ENCODE assay signal across 8 cellular contexts in the genomic region with DNA sequence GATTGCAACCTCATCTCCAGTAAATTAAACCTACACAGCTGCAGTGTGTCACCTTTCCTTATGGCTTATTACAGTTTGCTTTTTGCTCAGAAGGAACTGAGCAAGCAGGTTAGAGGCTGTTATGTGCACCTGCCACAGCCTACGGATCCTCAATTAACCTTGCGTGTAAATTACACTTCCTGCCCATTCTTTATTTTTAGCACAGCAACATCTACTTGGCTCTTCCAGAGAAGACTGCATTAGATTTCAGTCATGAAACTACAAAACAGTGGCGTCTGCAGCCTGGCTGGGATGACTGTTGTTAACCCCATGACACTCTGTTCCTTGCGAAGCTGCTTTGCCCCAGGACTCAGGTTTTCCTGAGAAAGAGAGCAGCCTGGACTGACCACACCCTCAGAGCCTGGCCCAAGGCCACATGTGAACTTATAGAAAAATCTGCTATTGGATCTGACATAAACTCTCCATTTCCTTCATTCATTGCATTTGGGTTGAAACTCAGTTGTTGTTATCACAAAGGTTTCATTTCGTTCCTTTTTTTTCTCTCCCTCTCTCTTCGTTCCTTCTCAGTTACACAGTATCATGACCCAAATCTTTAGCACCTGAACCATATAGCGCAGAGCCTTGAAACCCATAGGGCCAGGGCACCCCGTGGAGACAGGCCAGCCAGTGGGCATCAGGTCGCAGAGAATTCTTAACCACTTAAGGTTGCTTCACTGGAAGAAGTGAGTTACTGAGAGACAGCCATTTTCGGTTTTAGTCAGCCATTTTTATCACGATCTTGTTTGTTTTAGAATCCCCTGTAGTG.
DNase-seq lines count a peak whose midpoint lies in the region; ATAC-seq and TF ChIP-seq lines count a peak whose summit lies in the region.

No MANE protein-coding gene starts in this region.

- H3K27me3 Mint-ChIP-seq in activated CD8-positive, alpha-beta T cell treated with anti-CD3 and anti-CD28 coated beads, Interleukin-2, amount 10 ng/mL, durations not matched to agents 7 days and 5 days (ENCODE audit: low read depth), result no peaks in the 10 kb centered on the region
- H3K27me3 Mint-ChIP-seq in WTC11 (ENCODE audit: low read depth), result no peaks in the 10 kb centered on the region

- H3K4me3 Mint-ChIP-seq in activated CD8-positive, alpha-beta T cell treated with anti-CD3 and anti-CD28 coated beads, Interleukin-2, amount 10 ng/mL, durations not matched to agents 7 days and 5 days, result peak overlapping the region; percentile 7
- H3K4me3 Mint-ChIP-seq in WTC11, result no peak overlapping the region

- no peaks in the 10 kb centered on the region for H3F3A ChIP-seq in Loucy (ENCODE audit: low read depth)

- DNase-seq in GM12865 (ENCODE audit: low read depth), result peak; percentile 90
- peak; percentile 27 for DNase-seq in activated CD8-positive, alpha-beta T cell treated with anti-CD3 and anti-CD28 coated beads, Interleukin-2, amount 10 ng/mL, durations not matched to agents 7 days and 5 days
- peak; percentile 60 for DNase-seq in putamen (ENCODE audit: low spot score)
- DNase-seq in WTC11 (ENCODE audit: low spot score), result no peak
- DNase-seq in Ammon's horn (ENCODE audit: low spot score), result no peak
- no peak for DNase-seq in dorsolateral prefrontal cortex

- POLR2A ChIA-PET in activated CD8-positive, alpha-beta T cell treated with anti-CD3 and anti-CD28 coated beads, Interleukin-2, amount 10 ng/mL, durations not matched to agents 7 days and 5 days (lab: Charles Lee), result interaction anchor here (0.6 to 1.0 kb wide), 2 partner anchors 16 to 237 kb away, joined by 3 read pairs; no protein-coding TSS in a partner anchor
- POLR2A ChIA-PET in WTC11 (lab: Charles Lee), result no interaction called here

- H3K4me2 ChIP-seq in Loucy (ENCODE audit: low read depth, low read length, poor library complexity, severe bottlenecking), result peak overlapping the region; percentile 52

- no peaks in the 10 kb centered on the region for H3K9me3 Mint-ChIP-seq in activated CD8-positive, alpha-beta T cell treated with anti-CD3 and anti-CD28 coated beads, Interleukin-2, amount 10 ng/mL, durations not matched to agents 7 days and 5 days (ENCODE audit: insufficient read depth)
- H3K9me3 Mint-ChIP-seq in WTC11, result 0 out of 2 replicates have a peak, but pooled peaks cover 3% of the 10 kb centered on the region

- intact Hi-C loops in dorsolateral prefrontal cortex (cut with DNase I), result no loop called here

- H3K36me3 Mint-ChIP-seq in activated CD8-positive, alpha-beta T cell treated with anti-CD3 and anti-CD28 coated beads, Interleukin-2, amount 10 ng/mL, durations not matched to agents 7 days and 5 days (ENCODE audit: low read depth), result no peaks in the 10 kb centered on the region
- H3K36me3 Mint-ChIP-seq in WTC11, result no peaks in the 10 kb centered on the region

- no peaks in the 10 kb centered on the region for H3K9me2 ChIP-seq in Loucy (replicated peaks; ENCODE audit: low read depth, low read length)

- no peaks in the 10 kb centered on the region for H3K9me3 ChIP-seq in Loucy (ENCODE audit: insufficient read depth, low read depth, low read length)

- H3K9ac ChIP-seq in Loucy (ENCODE audit: low read depth, low read length, poor library complexity, severe bottlenecking), result peak overlapping the region; percentile 10

- ATAC-seq in GM21529 (IDR thresholded peaks at IDR 0.05; ENCODE audit: unreplicated experiment) (peak; percentile 75), WTC11 (no peak)
- ATAC-seq in activated CD8-positive, alpha-beta T cell treated with anti-CD3 and anti-CD28 coated beads, Interleukin-2, amount 10 ng/mL, durations not matched to agents 7 days and 5 days, result peak; percentile 49

- TF ChIP-seq CTCF in GM12865 (IDR thresholded peaks at IDR 0.05; ENCODE audit: insufficient read depth, low read depth, low read length, missing control alignments) (no peak), Loucy (conservative IDR thresholded peaks at IDR 0.05; ENCODE audit: low read length) (no peak), WTC11 (IDR thresholded peaks at IDR 0.05) (no peak), dorsolateral prefrontal cortex (IDR thresholded peaks at IDR 0.05 in 54 of 56, conservative IDR thresholded peaks at IDR 0.05 in 2 of 56; ENCODE audit: low read depth in 1 of 56, partially characterized antibody in 56 of 56) (no peak)

- H4K20me1 ChIP-seq in Loucy (ENCODE audit: insufficient read depth, low read length, poor library complexity, severe bottlenecking), result no peaks in the 10 kb centered on the region

- CTCF ChIA-PET in activated CD8-positive, alpha-beta T cell treated with anti-CD3 and anti-CD28 coated beads, Interleukin-2, amount 10 ng/mL, durations not matched to agents 7 days and 5 days (lab: Charles Lee), result interaction anchor here (1.0 kb wide), 1 partner anchor 16 kb away, joined by 3 read pairs; no protein-coding TSS in a partner anchor
- CTCF ChIA-PET in WTC11 (lab: Charles Lee), result no interaction called here

- H3K4me3 ChIP-seq in GM12865 (ENCODE audit: low read depth, low read length) (peak overlapping the region; percentile 61), Loucy (ENCODE audit: low read length, poor library complexity, severe bottlenecking) (peak overlapping the region; percentile 9), dorsolateral prefrontal cortex (no peak overlapping the region)

- H3K4me1 ChIP-seq in Loucy (ENCODE audit: insufficient read depth, low read length, poor library complexity, severe bottlenecking), result peaks cover 16% of the 10 kb centered on the region

- H2AFZ ChIP-seq in Loucy (ENCODE audit: low read length), result peak overlapping the region; percentile 69

- peaks cover 19% of the 10 kb centered on the region for H3K4me1 Mint-ChIP-seq in activated CD8-positive, alpha-beta T cell treated with anti-CD3 and anti-CD28 coated beads, Interleukin-2, amount 10 ng/mL, durations not matched to agents 7 days and 5 days (ENCODE audit: low read depth)
- peaks cover 10% of the 10 kb centered on the region for H3K4me1 Mint-ChIP-seq in WTC11

- peak overlapping the region; percentile 45 for H3K27ac Mint-ChIP-seq in activated CD8-positive, alpha-beta T cell treated with anti-CD3 and anti-CD28 coated beads, Interleukin-2, amount 10 ng/mL, durations not matched to agents 7 days and 5 days
- H3K27ac Mint-ChIP-seq in WTC11, result no peak overlapping the region

- no peaks in the 10 kb centered on the region for H3K79me2 ChIP-seq in Loucy (ENCODE audit: insufficient read depth, low read length)

- H3K36me3 ChIP-seq in Loucy (ENCODE audit: insufficient read depth, low read length), result no peaks in the 10 kb centered on the region

- peak overlapping the region in 1 of 59 donors; percentile 30 for H3K27ac ChIP-seq in dorsolateral prefrontal cortex

- H3K27me3 ChIP-seq in Loucy (ENCODE audit: insufficient read depth, low read length, poor library complexity, severe bottlenecking) (no peaks in the 10 kb centered on the region), dorsolateral prefrontal cortex (no peaks in the 10 kb centered on the region)

TF ChIP-seq in WTC11, 78 proteins besides CTCF, POLR2A, EP300 and RAD21:
- TF ChIP-seq ZNF232 (CRISPR knock-in tag; IDR thresholded peaks at IDR 0.05), result no peak
- TF ChIP-seq, protein P1, sequence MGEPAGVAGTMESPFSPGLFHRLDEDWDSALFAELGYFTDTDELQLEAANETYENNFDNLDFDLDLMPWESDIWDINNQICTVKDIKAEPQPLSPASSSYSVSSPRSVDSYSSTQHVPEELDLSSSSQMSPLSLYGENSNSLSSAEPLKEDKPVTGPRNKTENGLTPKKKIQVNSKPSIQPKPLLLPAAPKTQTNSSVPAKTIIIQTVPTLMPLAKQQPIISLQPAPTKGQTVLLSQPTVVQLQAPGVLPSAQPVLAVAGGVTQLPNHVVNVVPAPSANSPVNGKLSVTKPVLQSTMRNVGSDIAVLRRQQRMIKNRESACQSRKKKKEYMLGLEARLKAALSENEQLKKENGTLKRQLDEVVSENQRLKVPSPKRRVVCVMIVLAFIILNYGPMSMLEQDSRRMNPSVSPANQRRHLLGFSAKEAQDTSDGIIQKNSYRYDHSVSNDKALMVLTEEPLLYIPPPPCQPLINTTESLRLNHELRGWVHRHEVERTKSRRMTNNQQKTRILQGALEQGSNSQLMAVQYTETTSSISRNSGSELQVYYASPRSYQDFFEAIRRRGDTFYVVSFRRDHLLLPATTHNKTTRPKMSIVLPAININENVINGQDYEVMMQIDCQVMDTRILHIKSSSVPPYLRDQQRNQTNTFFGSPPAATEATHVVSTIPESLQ (CRISPR knock-in tag; IDR thresholded peaks at IDR 0.05), result no peak
- TF ChIP-seq, protein P2, sequence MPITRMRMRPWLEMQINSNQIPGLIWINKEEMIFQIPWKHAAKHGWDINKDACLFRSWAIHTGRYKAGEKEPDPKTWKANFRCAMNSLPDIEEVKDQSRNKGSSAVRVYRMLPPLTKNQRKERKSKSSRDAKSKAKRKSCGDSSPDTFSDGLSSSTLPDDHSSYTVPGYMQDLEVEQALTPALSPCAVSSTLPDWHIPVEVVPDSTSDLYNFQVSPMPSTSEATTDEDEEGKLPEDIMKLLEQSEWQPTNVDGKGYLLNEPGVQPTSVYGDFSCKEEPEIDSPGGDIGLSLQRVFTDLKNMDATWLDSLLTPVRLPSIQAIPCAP (CRISPR knock-in tag; IDR thresholded peaks at IDR 0.05), result no peak

Comparison
In these comparisons a context has a peak if more than half of its experiments do, and no peak if none do; other contexts are left out.
1. DNase-seq: peak in GM12865 (single experiment), activated CD8-positive, alpha-beta T cell treated with anti-CD3 and anti-CD28 coated beads, Interleukin-2, amount 10 ng/mL, durations not matched to agents 7 days and 5 days (single experiment) and putamen (single experiment); none in WTC11 (single experiment), Ammon's horn (single experiment) and dorsolateral prefrontal cortex (0 of 10).
2. H3K4me3 ChIP-seq: peak in GM12865 (single experiment) and Loucy (single experiment); none in dorsolateral prefrontal cortex (0 of 59).